Comparison of ENCODE assay signal across 29 cellular contexts in genomic region chr6:21135484-21136005, GRCh38.
"Had no signal": no experiment of that assay in that cellular context is flagged by ENCODE, and none has a peak within 500 bp of the region (broad histone marks: within the 10 kb centered on the region; RNA-seq: fewer than 3 reads in every experiment).

No MANE protein-coding gene starts in this region.

- H3K4me1 Mint-ChIP-seq: activated CD4-positive, alpha-beta T cell treated with anti-CD3 and anti-CD28 coated beads for 36 hours; central memory CD8-positive, alpha-beta T cell; stimulated activated memory B cell treated with anti-CD40 and anti-IgM and Interleukin-4, amounts not matched to agents 10 μg/mL and 1 μg/mL and 100 μg/mL, for 72 hours had no signal

- H3K9me3 Mint-ChIP-seq: activated B cell treated with CpG ODN at 0.5 μM for 24 hours; activated T-cell treated with anti-CD3 and anti-CD28 coated beads, Interleukin-2, amount 50 U/mL, for 4 hours; activated T-helper 2 cell treated with anti-CD3 and anti-CD28 coated beads, Interferon-gamma antibody, Interleukin-2, Interleukin-4, amounts not matched to agents 10 μg/mL and 5 μg/mL and 100 μg/mL, durations not matched to agents 14 hours and 24 hours and 36 hours; central memory CD8-positive, alpha-beta T cell; natural killer cell treated with Interleukin-12 subunit alpha and Interleukin-12 subunit beta and Interleukin-15 and Interleukin-18, amount 100 ng/mL, for 72 hours; stimulated activated memory B cell treated with anti-CD40 and anti-IgM and Interleukin-4, amounts not matched to agents 10 μg/mL and 1 μg/mL and 100 μg/mL, for 72 hours had no signal

- H3K36me3 ChIP-seq: adrenal gland, breast epithelium, esophagus muscularis mucosa, gastrocnemius medialis, left ventricle myocardium inferior, uterus had no signal

- H3K4me1 ChIP-seq: breast epithelium had no signal

- H3K9me3 ChIP-seq: adrenal gland, breast epithelium, esophagus muscularis mucosa, gastrocnemius medialis, left ventricle myocardium inferior, testis, uterus had no signal

- DNase-seq: activated B cell treated with CpG ODN at 0.5 μM for 24 hours; activated CD4-positive, alpha-beta T cell treated with anti-CD3 and anti-CD28 coated beads for 36 hours; activated CD4-positive, alpha-beta T cell treated with anti-CD3 and anti-CD28 coated beads, Interleukin-2, amount 50 U/mL, for 4 hours; activated CD8-positive, alpha-beta memory T cell treated with anti-CD3 and anti-CD28 coated beads, Interleukin-2, amount 50 U/mL, for 48 hours; activated naive CD4-positive, alpha-beta T cell; activated T-cell treated with anti-CD3 and anti-CD28 coated beads, Interleukin-2, amount 50 U/mL, for 4 hours; adrenal gland; gastrocnemius medialis; head of caudate nucleus; hypothalamus; left ventricle myocardium inferior; midbrain; nucleus accumbens; posterior cingulate gyrus; small intestine; stimulated activated CD4-positive, alpha-beta T cell treated with anti-CD3 and anti-CD28 coated beads, Interleukin-2, amount 100 ng/mL, for 24 hours; T-helper 9 cell; testis; trophoblast cell; uterus had no signal

- ATAC-seq: activated CD4-positive, alpha-beta T cell treated with anti-CD3 and anti-CD28 coated beads for 36 hours; activated T-cell treated with anti-CD3 and anti-CD28 coated beads, Interleukin-2, amount 50 U/mL, for 4 hours; gastrocnemius medialis; natural killer cell treated with Interleukin-12 subunit alpha and Interleukin-12 subunit beta and Interleukin-15 and Interleukin-18, amount 100 ng/mL, for 72 hours; sciatic nerve; stimulated activated memory B cell treated with anti-CD40 and anti-IgM and Interleukin-4, amounts not matched to agents 10 μg/mL and 1 μg/mL and 100 μg/mL, for 72 hours had no signal

- H3K4me3 ChIP-seq: adrenal gland, breast epithelium, coronary artery, esophagus muscularis mucosa, gastrocnemius medialis, left ventricle myocardium inferior, testis, uterus had no signal

- H3K4me3 Mint-ChIP-seq: activated B cell treated with CpG ODN at 0.5 μM for 24 hours; activated CD4-positive, alpha-beta T cell treated with anti-CD3 and anti-CD28 coated beads for 36 hours; activated naive CD8-positive, alpha-beta T cell; activated T-cell treated with anti-CD3 and anti-CD28 coated beads, Interleukin-2, amount 50 U/mL, for 4 hours; central memory CD8-positive, alpha-beta T cell; natural killer cell treated with Interleukin-12 subunit alpha and Interleukin-12 subunit beta and Interleukin-15 and Interleukin-18, amount 100 ng/mL, for 72 hours; stimulated activated memory B cell treated with anti-CD40 and anti-IgM and Interleukin-4, amounts not matched to agents 10 μg/mL and 1 μg/mL and 100 μg/mL, for 72 hours had no signal

- H3K27me3 ChIP-seq: adrenal gland, breast epithelium, esophagus muscularis mucosa, gastrocnemius medialis, testis, uterus had no signal

- H3K27me3 Mint-ChIP-seq: activated B cell treated with CpG ODN at 0.5 μM for 24 hours; activated CD4-positive, alpha-beta T cell treated with anti-CD3 and anti-CD28 coated beads for 36 hours; activated naive CD8-positive, alpha-beta T cell; central memory CD8-positive, alpha-beta T cell; natural killer cell treated with Interleukin-12 subunit alpha and Interleukin-12 subunit beta and Interleukin-15 and Interleukin-18, amount 100 ng/mL, for 72 hours; stimulated activated memory B cell treated with anti-CD40 and anti-IgM and Interleukin-4, amounts not matched to agents 10 μg/mL and 1 μg/mL and 100 μg/mL, for 72 hours had no signal

- H3K27ac ChIP-seq: adrenal gland, breast epithelium, coronary artery, esophagus muscularis mucosa, gastrocnemius medialis, left ventricle myocardium inferior, testis, uterus had no signal

- H3K27ac Mint-ChIP-seq: activated B cell treated with CpG ODN at 0.5 μM for 24 hours; activated CD4-positive, alpha-beta T cell treated with anti-CD3 and anti-CD28 coated beads for 36 hours; activated naive CD8-positive, alpha-beta T cell; activated T-helper 2 cell treated with anti-CD3 and anti-CD28 coated beads, Interferon-gamma antibody, Interleukin-2, Interleukin-4, amounts not matched to agents 10 μg/mL and 5 μg/mL and 100 μg/mL, durations not matched to agents 14 hours and 24 hours and 36 hours; natural killer cell treated with Interleukin-12 subunit alpha and Interleukin-12 subunit beta and Interleukin-15 and Interleukin-18, amount 100 ng/mL, for 72 hours; stimulated activated memory B cell treated with anti-CD40 and anti-IgM and Interleukin-4, amounts not matched to agents 10 μg/mL and 1 μg/mL and 100 μg/mL, for 72 hours had no signal
